Comparison of ENCODE assay signal across 8 cellular contexts in genomic region chr2:206765242-206766056, GRCh38. TPM values are rescaled to one million over a fixed set of nuclear protein-coding genes. Genes with fewer than 3 reads are reported as not detected.
DNase-seq lines count a peak whose midpoint lies in the region; ATAC-seq and TF ChIP-seq lines count a peak whose summit lies in the region.

Gene FASTKD2, plus strand, starts transcription at chr2:206765606. Its CDS starts 1,088 bp downstream, at chr2:206766694.
Gene MDH1B, minus strand, starts transcription at chr2:206765328. Its CDS starts 57 bp downstream, at chr2:206765271.

- H3K27ac Mint-ChIP-seq in type B pancreatic cell, result peak within 1 kb of the TSS; percentile 98

- WGBS in adipose tissue, 3 donors, result 0 to 1% (median 0%) methylated on average over 46 of the region's 46 CpGs
- 0% methylated on average over 46 of the region's 46 CpGs for WGBS in heart right ventricle, 2 donors

- intact Hi-C loops in heart right ventricle (cut with DNase I), result loop anchor here in 1 of 10 donors (10.0 kb wide), 1 partner anchor 949 kb away; the partner anchor contains the start of gene CCNYL1

- H3K4me3 ChIP-seq in GM12865 (ENCODE audit: low read depth, low read length), result peak within 1 kb of the TSS; percentile 69
- H3K4me3 ChIP-seq in heart right ventricle, result peak within 1 kb of the TSS; percentile 61 to 86 (median 78)

- no peaks in the 10 kb centered on the region for H3K9me3 ChIP-seq in heart right ventricle

- H3K27ac ChIP-seq in adipose tissue (ENCODE audit: low read depth, low read length) (peak within 1 kb of the TSS; percentile 38), heart right ventricle (peak within 1 kb of the TSS; percentile 79 to 92 (median 88))

- ATAC-seq in HG02763 (IDR thresholded peaks at IDR 0.05; ENCODE audit: unreplicated experiment) (peak; percentile 93), heart right ventricle (peak; percentile 96 to 99 (median 98))

- H3K36me3 Mint-ChIP-seq in type B pancreatic cell, result peaks cover 23% of the 10 kb centered on the region

- H3K4me1 Mint-ChIP-seq in type B pancreatic cell (ENCODE audit: unreplicated experiment), result peaks cover 22% of the 10 kb centered on the region

- peaks cover 0 to 38% (median 5%) of the 10 kb centered on the region in 9 donors for H3K36me3 ChIP-seq in heart right ventricle

- H3K27me3 ChIP-seq in heart right ventricle, result no peaks in the 10 kb centered on the region

- DNase-seq in GM12865 (ENCODE audit: low read depth) (peak; percentile 94), NCI-H1417 treated with DMSO at 0.1 percent for 48 hours (lab: John Stamatoyannopoulos, UW) (peak; percentile 94), SW 1271 (lab: John Stamatoyannopoulos, UW) (peak; percentile 80 to 93), heart right ventricle (peak; percentile 87 to 88), pons (ENCODE audit: low spot score) (peak; percentile 95), type B pancreatic cell (ENCODE audit: extremely low spot score, unreplicated experiment) (peak; percentile 82)

- peaks cover 0 to 46% (median 33%) of the 10 kb centered on the region in 9 donors for H3K4me1 ChIP-seq in heart right ventricle

- no peaks in the 10 kb centered on the region for H3K9me3 Mint-ChIP-seq in type B pancreatic cell

- peak within 1 kb of the TSS; percentile 98 for H3K4me3 Mint-ChIP-seq in type B pancreatic cell

- TF ChIP-seq CTCF in GM12865 (IDR thresholded peaks at IDR 0.05; ENCODE audit: insufficient read depth, low read depth, low read length, missing control alignments) (no peak), heart right ventricle (IDR thresholded peaks at IDR 0.05) (no peak), type B pancreatic cell (conservative IDR thresholded peaks at IDR 0.05) (no peak)

- H3K27me3 Mint-ChIP-seq in type B pancreatic cell, result peaks cover 3% of the 10 kb centered on the region

RNA-seq across cellular contexts. Expression of gene FASTKD2, which starts in this region (rescaled TPM):
- polyA plus RNA-seq in adipose tissue, result 10 to 100 TPM in 1 of 3 donors, 1 to 10 TPM in 2; 8.3 to 21.0 (median 9.4) TPM
- 10 to 100 TPM; 36.3 to 46.9 (median 42.6) TPM for total RNA-seq in heart right ventricle
- 10 to 100 TPM in 1 of 2 donors, 1 to 10 TPM in 1; 8.2 to 22.8 TPM for polyA plus RNA-seq in heart right ventricle
- 32.1 and 33.6 TPM in 2 replicates for total RNA-seq in type B pancreatic cell (ENCODE audit: low replicate concordance)

RNA-seq across cellular contexts. Expression of gene MDH1B, which starts in this region (rescaled TPM):
- polyA plus RNA-seq in adipose tissue, result under 1 TPM; 0.30 to 0.67 (median 0.55) TPM
- total RNA-seq in heart right ventricle, result 1 to 10 TPM in 6 of 10 donors, under 1 TPM in 4; 0.76 to 2.8 (median 1.1) TPM
- polyA plus RNA-seq in heart right ventricle, result 1 to 10 TPM in 1 of 2 donors, under 1 TPM in 1; 0.12 to 1.0 TPM
- total RNA-seq in type B pancreatic cell (ENCODE audit: low replicate concordance), result 0.64 and 4.7 TPM in 2 replicates

Comparison
In these comparisons a context has a peak if more than half of its experiments do, and no peak if none do; other contexts are left out.
1. Peak in every context shown above with its lines: DNase-seq, ATAC-seq, H3K4me3 ChIP-seq and H3K27ac ChIP-seq.